Comparison of ENCODE assay signal across 8 cellular contexts in the genomic region with DNA sequence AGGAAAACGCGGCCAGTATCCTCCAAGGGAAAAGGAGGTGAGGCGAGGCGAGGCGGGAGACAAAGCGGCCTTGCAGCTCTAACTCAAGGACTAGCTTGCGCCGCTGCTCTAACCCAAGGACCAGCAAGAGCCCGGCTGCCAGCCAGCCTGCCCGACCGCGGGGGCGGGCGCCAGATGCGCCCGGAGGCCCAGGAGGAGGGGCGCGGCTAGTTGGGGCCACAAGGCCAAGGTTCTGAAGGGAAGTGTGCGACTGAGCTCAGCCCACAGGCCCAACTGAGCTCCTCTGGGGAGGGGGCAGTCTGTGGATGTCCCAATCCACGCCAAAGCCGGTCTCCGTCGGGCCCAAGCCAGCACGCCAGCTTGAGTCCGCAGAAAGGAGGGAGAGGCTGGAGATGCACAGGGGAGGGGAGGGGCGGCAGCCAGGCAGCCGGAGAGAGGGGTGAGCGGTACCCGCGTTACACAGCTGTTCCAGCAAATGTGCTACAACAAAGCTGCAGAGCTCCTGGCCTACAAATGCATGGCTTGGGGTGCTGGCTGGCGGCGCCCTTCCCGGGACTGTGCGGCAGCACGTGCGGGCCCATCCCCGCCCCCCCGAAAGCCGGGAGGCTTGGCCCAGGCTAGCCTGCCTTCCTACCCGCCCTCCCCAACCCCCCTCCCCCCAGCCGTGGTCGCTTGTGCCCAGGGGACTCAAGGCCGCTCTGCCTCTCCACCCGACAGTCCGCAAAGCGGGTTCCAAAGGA. TPM values are rescaled to one million over a fixed set of nuclear protein-coding genes. Genes with fewer than 3 reads are reported as not detected.
DNase-seq lines count a peak whose midpoint lies in the region; ATAC-seq and TF ChIP-seq lines count a peak whose summit lies in the region.

No MANE protein-coding gene starts in this region.

- intact Hi-C loops in left ventricle myocardium inferior (cut with micrococcal nuclease) (no loop called here), posterior cingulate gyrus (cut with DNase I) (no loop called here)

- DNase-seq in NCI-H524 (lab: John Stamatoyannopoulos, UW) (peak; percentile 47 to 70), NCI-H524 treated with DMSO at 0.1 percent for 48 hours (lab: John Stamatoyannopoulos, UW) (no peak), NCI-H460 (ENCODE audit: extremely low read depth, low read depth) (peak; percentile 4), adipocyte (ENCODE audit: low read depth) (peak; percentile 59), left ventricle myocardium inferior (peak; percentile 19), posterior cingulate gyrus (peak; percentile 16 to 92 (median 34))

- H3K27me3 ChIP-seq in adipocyte (replicated peaks; ENCODE audit: control insufficient read depth, insufficient read depth, low read length) (no peaks in the 10 kb centered on the region), left ventricle myocardium inferior (ENCODE audit: low read depth) (no peaks in the 10 kb centered on the region)

- H3K36me3 ChIP-seq in adipocyte (ENCODE audit: control insufficient read depth, insufficient read depth, low read length, severe bottlenecking) (no peaks in the 10 kb centered on the region), left ventricle myocardium inferior (no peaks in the 10 kb centered on the region)

- peak overlapping the region; percentile 87 for H3K9ac ChIP-seq in adipocyte (ENCODE audit: low read length)

- H3K4me1 ChIP-seq in adipocyte (ENCODE audit: control insufficient read depth, insufficient read depth, low read length) (peaks cover 12% of the 10 kb centered on the region), left ventricle myocardium inferior (peaks cover 45% of the 10 kb centered on the region)

- H3K9me3 ChIP-seq in adipocyte (ENCODE audit: control insufficient read depth, low read length): no peaks in the 10 kb centered on the region
- no peaks in the 10 kb centered on the region for H3K9me3 ChIP-seq in left ventricle myocardium inferior (replicated peaks)

- no peak for TF ChIP-seq CTCF in left ventricle myocardium inferior (IDR thresholded peaks at IDR 0.05; ENCODE audit: borderline replicate concordance)

- peak overlapping the region; percentile 95 for H3K27ac ChIP-seq in left ventricle myocardium inferior (replicated peaks)

- H3K4me3 ChIP-seq in adipocyte (ENCODE audit: low read length): peak overlapping the region; percentile 82
- H3K4me3 ChIP-seq in left ventricle myocardium inferior: peak overlapping the region; percentile 82

- ATAC-seq in HG02642 (IDR thresholded peaks at IDR 0.05; ENCODE audit: poor library complexity, unreplicated experiment) (peak; percentile 13), HG03457 (IDR thresholded peaks at IDR 0.05; ENCODE audit: unreplicated experiment) (no peak)

RNA-seq across cellular contexts. Expression of gene AMER1, which starts 0.6 kb away (rescaled TPM):
- total RNA-seq in NCI-H460 (2014; rRNA removed; shearing (Covaris generic)): 5.9 and 6.0 TPM in 2 replicates
- 6.0 and 9.4 TPM in 2 replicates for polyA plus RNA-seq in NCI-H460 (2014; cell fraction: nucleus; rRNA removed)
- 5.6 TPM for total RNA-seq in left ventricle myocardium inferior

RNA-seq across cellular contexts. Expression of gene ASB12, which starts 25.5 kb away (rescaled TPM):
- total RNA-seq in NCI-H460 (2014; rRNA removed; shearing (Covaris generic)): 0.07 TPM in 1 of 2 replicates, not detected in the other
- polyA plus RNA-seq in NCI-H460 (2014; cell fraction: nucleus; rRNA removed): not detected in 2 replicates
- 4.3 TPM for total RNA-seq in left ventricle myocardium inferior
